ENCODE assay signal across 8 cellular contexts in the genomic region with DNA sequence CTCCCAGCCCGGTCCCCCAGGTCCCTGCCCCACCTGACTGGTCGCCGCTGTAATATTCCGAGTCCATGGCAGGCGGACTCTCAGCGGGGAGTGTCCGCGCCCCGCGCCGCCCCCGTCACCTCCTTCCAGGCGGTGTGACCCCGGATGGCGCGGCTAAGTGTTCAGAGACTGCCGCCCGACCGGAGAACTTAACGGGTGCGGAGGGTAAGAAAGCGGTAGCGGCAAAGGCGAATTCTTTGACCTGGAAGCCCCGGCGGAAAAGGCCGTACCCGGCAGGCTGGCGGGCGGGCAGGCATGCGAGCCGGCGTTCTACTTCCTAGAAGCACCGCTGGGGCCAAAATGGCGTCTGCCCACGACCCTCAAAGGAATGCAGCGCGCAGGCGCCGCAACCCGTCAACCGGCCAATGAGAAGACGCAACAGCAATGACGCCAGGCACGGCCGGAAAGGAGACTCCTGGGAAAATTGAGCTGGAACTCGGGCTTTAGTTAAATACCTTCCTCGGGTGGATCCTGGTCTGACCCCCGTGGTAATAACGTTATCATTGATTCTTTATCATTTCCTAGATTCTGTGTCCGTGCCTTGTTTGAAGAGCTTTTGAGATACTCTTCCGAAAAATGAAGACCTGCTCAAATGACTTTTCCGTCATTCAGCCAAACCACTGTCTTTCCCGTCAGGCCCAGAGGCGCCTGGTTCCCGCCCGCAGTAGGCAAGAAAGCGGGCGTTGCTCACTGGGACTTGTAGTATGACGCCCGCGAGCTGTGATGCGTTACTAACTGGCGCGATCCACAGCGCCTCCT. TPM values are rescaled to one million over a fixed set of nuclear protein-coding genes. Genes with fewer than 3 reads are reported as not detected.
DNase-seq lines count a peak whose midpoint lies in the region; ATAC-seq, FAIRE-seq and TF ChIP-seq lines count a peak whose summit lies in the region.

A gene (minus strand): TSS at position 348 of the 798 bp plus-strand sequence. CDS start 281 bp downstream, at position 67.

- peak within 1 kb of the TSS; percentile 92 for H3K4me3 ChIP-seq in BE2C (ENCODE audit: low read depth, low read length)

- no peak for TF ChIP-seq CTCF in BE2C (IDR thresholded peaks at IDR 0.05; ENCODE audit: low read depth, low read length)

- ATAC-seq in HG03457 (IDR thresholded peaks at IDR 0.05; ENCODE audit: unreplicated experiment), result peak; percentile 82

- no peaks in the 10 kb centered on the region for H3K4me1 ChIP-seq in BE2C

- peak; percentile 87 for FAIRE-seq in GM19239 (lab: Jason Lieb, UNC)

- DNase-seq in BE2C, result peak; percentile 88
- DNase-seq in GM19239 (ENCODE audit: insufficient read length, low spot score), result peak; percentile 80
- DNase-seq in NCI-H524 treated with DMSO at 0.1 percent for 48 hours (lab: John Stamatoyannopoulos, UW), result peak; percentile 81
- peak; percentile 87 to 91 for DNase-seq in activated CD4-positive, alpha-beta T cell treated with anti-CD3 and anti-CD28 coated beads for 4 hours
- peak; percentile 95 for DNase-seq in kidney glomerular epithelial cell (lab: John Stamatoyannopoulos, UW)
- DNase-seq in stimulated activated CD4-positive, alpha-beta T cell treated with anti-CD3 and anti-CD28 coated beads, Interleukin-1b, Interleukin-23, amount 100 ng/mL, for 1 hour (ENCODE audit: low read depth in 2 of 2), result peak; percentile 73 to 74

- no peaks in the 10 kb centered on the region for H3K9me3 ChIP-seq in BE2C

- H3K27ac ChIP-seq in cingulate gyrus (ENCODE audit: low read depth, low read length), result peak within 1 kb of the TSS; percentile 94

- H3K27me3 ChIP-seq in BE2C, result no peaks in the 10 kb centered on the region

- H3K36me3 ChIP-seq in BE2C, result peaks cover 14% of the 10 kb centered on the region

RNA-seq across cellular contexts. Expression of the gene that starts here (rescaled TPM):
- 29.5 TPM for polyA plus RNA-seq in BE2C (2012; ENCODE audit: insufficient read depth, insufficient read length, low read depth)

Comparison
In these comparisons a context has a peak if more than half of its experiments do, and no peak if none do; other contexts are left out.
1. Peak in every context shown above with its lines: DNase-seq, ATAC-seq, H3K4me3 ChIP-seq and H3K27ac ChIP-seq.